In the genomic region with DNA sequence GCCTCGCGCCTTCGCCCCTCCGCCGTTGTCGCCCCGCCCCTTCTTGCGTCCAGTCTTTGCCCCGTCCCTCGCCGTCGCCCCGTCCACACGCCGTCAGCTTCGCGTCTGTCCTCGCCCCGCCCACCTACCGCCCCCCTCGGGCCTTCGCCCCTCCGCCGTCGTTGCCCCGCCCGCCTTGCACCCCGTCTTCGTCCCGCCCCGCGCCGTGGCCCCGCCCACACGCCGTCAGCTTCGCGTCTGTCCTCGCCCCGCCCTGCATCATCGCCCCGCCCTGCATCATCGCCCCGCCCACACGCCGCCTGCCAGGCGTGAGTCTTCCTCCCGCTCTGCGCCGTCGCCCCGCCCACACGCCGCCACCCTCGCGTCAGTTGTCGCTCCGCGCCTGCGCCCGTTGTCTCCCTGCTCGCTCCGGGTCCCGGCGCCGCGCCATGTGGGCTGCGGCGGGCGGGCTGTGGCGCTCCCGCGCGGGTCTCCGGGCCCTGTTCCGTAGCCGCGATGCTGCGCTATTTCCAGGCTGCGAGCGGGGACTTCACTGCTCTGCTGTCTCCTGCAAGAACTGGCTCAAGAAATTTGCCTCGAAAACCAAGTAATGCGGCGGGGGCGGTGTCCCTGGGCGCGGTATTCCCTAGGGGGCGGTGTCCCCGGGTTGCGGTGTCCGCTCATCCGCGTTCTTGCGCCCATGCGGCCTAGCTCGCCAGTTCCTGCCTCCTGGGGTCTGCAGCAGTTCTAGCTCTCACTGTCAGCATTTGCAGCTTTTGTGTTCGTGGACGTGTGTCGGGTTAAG, we compare ENCODE assay signal across 1 cellular context.
TF ChIP-seq lines count a peak whose summit lies in the region.

A gene with protein sequence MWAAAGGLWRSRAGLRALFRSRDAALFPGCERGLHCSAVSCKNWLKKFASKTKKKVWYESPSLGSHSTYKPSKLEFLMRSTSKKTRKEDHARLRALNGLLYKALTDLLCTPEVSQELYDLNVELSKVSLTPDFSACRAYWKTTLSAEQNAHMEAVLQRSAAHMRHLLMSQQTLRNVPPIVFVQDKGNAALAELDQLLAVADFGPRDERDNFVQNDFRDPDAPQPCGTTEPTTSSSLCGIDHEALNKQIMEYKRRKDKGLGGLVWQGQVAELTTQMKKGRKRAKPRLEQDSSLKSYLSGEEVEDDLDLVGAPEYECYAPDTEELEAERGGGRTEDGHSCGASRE (plus strand): TSS at position 367 of the 784 bp plus-strand sequence. CDS start 62 bp downstream, at position 429.

TF ChIP-seq in IMR-90, 13 proteins besides CTCF, POLR2A, EP300 and RAD21 (continued from another document):
- TF ChIP-seq SMC3 (IDR thresholded peaks at IDR 0.05; ENCODE audit: low read depth, low read length) = peak; percentile 17; the same call in 1 of the 2 replicates
